Comparison of ENCODE assay signal across 9 cellular contexts in genomic region chr4:88737304-88738015, GRCh38. TPM values are rescaled to one million over a fixed set of nuclear protein-coding genes. Genes with fewer than 3 reads are reported as not detected.
A peak's percentile ranks its signal among the peaks of the same experiment; 100 is the strongest.
DNase-seq lines count a peak whose midpoint lies in the region; ATAC-seq, FAIRE-seq and TF ChIP-seq lines count a peak whose summit lies in the region.
"Had no signal": no experiment of that assay in that cellular context is flagged by ENCODE, and none has a peak within 500 bp of the region (broad histone marks: within the 10 kb centered on the region; RNA-seq: fewer than 3 reads in every experiment).

No MANE protein-coding gene starts in this region.

- H3K4me3 ChIP-seq in astrocyte (ENCODE audit: insufficient read depth, low read depth, low read length): no peak overlapping the region

- no peaks in the 10 kb centered on the region for H3K9me3 Mint-ChIP-seq in CD4-positive, alpha-beta T cell
- H3K9me3 Mint-ChIP-seq in astrocyte (ENCODE audit: unreplicated experiment): no peaks in the 10 kb centered on the region
- H3K9me3 Mint-ChIP-seq in nephron: no peaks in the 10 kb centered on the region

- H3K36me3 ChIP-seq in astrocyte (ENCODE audit: insufficient read depth, low read length): no peaks in the 10 kb centered on the region
- H3K36me3 ChIP-seq: neutrophil had no signal

- H3K27ac Mint-ChIP-seq in CD4-positive, alpha-beta T cell: peak overlapping the region; percentile 66
- no peak overlapping the region for H3K27ac Mint-ChIP-seq in astrocyte (ENCODE audit: unreplicated experiment)
- H3K27ac Mint-ChIP-seq in nephron: peak overlapping the region; percentile 67 to 89 (median 82)

- H3K4me1 ChIP-seq in astrocyte (ENCODE audit: insufficient read depth, low read length): no peaks in the 10 kb centered on the region

- no peak overlapping the region for H3K27ac ChIP-seq in CD4-positive, alpha-beta T cell (ENCODE audit: low read depth, low read length)
- H3K27ac ChIP-seq in astrocyte (ENCODE audit: low read depth, low read length): no peak overlapping the region
- H3K27ac ChIP-seq: neutrophil had no signal

- FAIRE-seq in astrocyte (lab: Jason Lieb, UNC): no peak

- intact Hi-C loops in CD4-positive, alpha-beta T cell (cut with DNase I, micrococcal nuclease): no loop called here

- no peak overlapping the region for H3K9ac ChIP-seq in astrocyte (ENCODE audit: low read length)

- peaks cover 33% of the 10 kb centered on the region for H3K4me1 Mint-ChIP-seq in CD4-positive, alpha-beta T cell (ENCODE audit: low read depth)
- H3K4me1 Mint-ChIP-seq in astrocyte (ENCODE audit: low read depth, unreplicated experiment) (peaks cover 8% of the 10 kb centered on the region), nephron (peaks cover 37% of the 10 kb centered on the region)

- H4K20me1 ChIP-seq in astrocyte (ENCODE audit: insufficient read depth, low read length): no peaks in the 10 kb centered on the region

- H3K4me3 Mint-ChIP-seq in CD4-positive, alpha-beta T cell: peak overlapping the region; percentile 76
- H3K4me3 Mint-ChIP-seq in astrocyte (ENCODE audit: unreplicated experiment) (no peak overlapping the region), nephron (peak overlapping the region; percentile 21 to 52 (median 37))

- no peak for TF ChIP-seq CTCF in CD4-positive, alpha-beta T cell (IDR thresholded peaks at IDR 0.05)
- TF ChIP-seq CTCF in astrocyte (IDR thresholded peaks at IDR 0.05; ENCODE audit: insufficient read depth, low read depth, low read length): no peak
- TF ChIP-seq CTCF in nephron (IDR thresholded peaks at IDR 0.05; ENCODE audit: unreplicated experiment in 3 of 3): no peak

- no peaks in the 10 kb centered on the region for H3K27me3 Mint-ChIP-seq in CD4-positive, alpha-beta T cell
- H3K27me3 Mint-ChIP-seq in astrocyte (ENCODE audit: low read depth, unreplicated experiment) (no peaks in the 10 kb centered on the region), nephron (ENCODE audit: low read depth) (no peaks in the 10 kb centered on the region)

- no peaks in the 10 kb centered on the region for H3K27me3 ChIP-seq in CD4-positive, alpha-beta T cell (ENCODE audit: control insufficient read depth, insufficient read depth, low read length)
- no peaks in the 10 kb centered on the region for H3K27me3 ChIP-seq in astrocyte (ENCODE audit: insufficient read depth, low read length)

- H3K79me2 ChIP-seq in astrocyte (ENCODE audit: insufficient read depth, low read length): no peaks in the 10 kb centered on the region

- H3K36me3 Mint-ChIP-seq in CD4-positive, alpha-beta T cell (ENCODE audit: low read depth): no peaks in the 10 kb centered on the region
- H3K36me3 Mint-ChIP-seq in astrocyte (ENCODE audit: low read depth, unreplicated experiment) (peaks cover 3% of the 10 kb centered on the region), nephron (ENCODE audit: low read depth) (peaks cover 67% of the 10 kb centered on the region)

- ATAC-seq in CD4-positive, alpha-beta T cell (ENCODE audit: poor library complexity): peak; percentile 97
- peak; percentile 79 for ATAC-seq in GM19467 (IDR thresholded peaks at IDR 0.05; ENCODE audit: unreplicated experiment)
- ATAC-seq in HG03520 (IDR thresholded peaks at IDR 0.05; ENCODE audit: unreplicated experiment): peak; percentile 67

- peak in 7 of 10 experiments; percentile 13 to 44 (median 22) for DNase-seq in CD4-positive, alpha-beta T cell
- DNase-seq in astrocyte (ENCODE audit: low read depth) (peak; percentile 84), T-helper 9 cell (no peak), NOMO-1 (lab: John Stamatoyannopoulos, UW; ENCODE audit: unreplicated experiment in 2 of 2) (no peak), NCI-H748 treated with DMSO at 0.1 percent for 48 hours (lab: John Stamatoyannopoulos, UW) (no peak)

- no peaks in the 10 kb centered on the region for H3K9me3 ChIP-seq in CD4-positive, alpha-beta T cell (ENCODE audit: control insufficient read depth, low read length)
- H3K9me3 ChIP-seq in astrocyte (ENCODE audit: insufficient read depth, low read depth, low read length): no peaks in the 10 kb centered on the region
- H3K9me3 ChIP-seq: neutrophil had no signal

- H2AFZ ChIP-seq in astrocyte (ENCODE audit: low read depth, low read length): no peak overlapping the region

- no peak overlapping the region for H3K4me2 ChIP-seq in astrocyte (ENCODE audit: low read length)

- POLR2A ChIA-PET in CD4-positive, alpha-beta T cell (lab: Charles Lee): interaction anchor here (0.8 to 1.6 kb wide), 3 partner anchors 9 to 283 kb away, joined by 3 to 6 read pairs (median 3); no protein-coding TSS in a partner anchor

- CTCF ChIA-PET in CD4-positive, alpha-beta T cell (lab: Charles Lee): interaction anchor here (0.5 kb wide), 1 partner anchor 882 kb away, joined by 3 read pairs; no protein-coding TSS in a partner anchor

RNA-seq across cellular contexts. Expression of gene NAP1L5, which starts 39.8 kb away (rescaled TPM):
- total RNA-seq in CD4-positive, alpha-beta T cell: 10 to 100 TPM; 17.3 to 17.9 TPM
- 3.9 and 4.7 TPM in 2 replicates for total RNA-seq in astrocyte

Comparison
In these comparisons a context has a peak if more than half of its experiments do, and no peak if none do; other contexts are left out.
1. DNase-seq: peak in CD4-positive, alpha-beta T cell (7 of 10) and astrocyte (single experiment); none in T-helper 9 cell (single experiment), NOMO-1 (0 of 2) and NCI-H748 treated with DMSO at 0.1 percent for 48 hours (single experiment).
2. Peak in every context shown above with its lines, with median percentiles within 50 percentile points of each other: ATAC-seq.